9 cellular contexts compared by ENCODE assay signal in the genomic region with DNA sequence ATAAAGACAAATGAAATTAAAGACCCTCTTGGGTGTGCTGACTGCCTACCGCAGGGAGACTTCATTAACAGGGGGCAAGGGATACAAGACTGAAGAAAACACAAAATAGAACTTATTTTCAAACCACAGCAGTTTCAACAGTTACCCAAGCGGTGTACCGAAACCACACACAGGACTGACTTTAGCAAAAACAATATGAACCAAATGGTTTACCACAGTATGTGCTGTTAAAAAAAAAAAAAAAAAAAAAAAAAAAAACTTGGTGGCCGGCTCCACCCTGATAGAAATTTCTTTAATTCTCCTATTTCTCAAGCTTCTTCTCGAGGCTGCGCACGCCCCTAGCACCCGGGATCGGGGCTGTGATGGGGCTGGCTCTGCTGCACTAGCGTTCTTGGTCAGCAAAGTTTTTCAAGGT. TPM values are rescaled to one million over a fixed set of nuclear protein-coding genes. Genes with fewer than 3 reads are reported as not detected.
A peak's percentile ranks its signal among the peaks of the same experiment; 100 is the strongest.
DNase-seq lines count a peak whose midpoint lies in the region; ATAC-seq and TF ChIP-seq lines count a peak whose summit lies in the region.
"Had no signal": no experiment of that assay in that cellular context is flagged by ENCODE, and none has a peak within 500 bp of the region (broad histone marks: within the 10 kb centered on the region; RNA-seq: fewer than 3 reads in every experiment).

No MANE protein-coding gene starts in this region.

- peak overlapping the region; percentile 59 for H3K27ac ChIP-seq in lower lobe of right lung
- H3K27ac ChIP-seq in adrenal gland = peak overlapping the region in 1 of 5 donors; percentile 28

- H3K4me1 ChIP-seq in lower lobe of right lung (peaks cover 56% of the 10 kb centered on the region), adrenal gland (replicated peaks in 1 of 2) (peaks cover 8 to 19% of the 10 kb centered on the region in 2 donors)

- ATAC-seq in HG02642 (IDR thresholded peaks at IDR 0.05; ENCODE audit: poor library complexity, unreplicated experiment) (peak; percentile 34), lower lobe of right lung (peak; percentile 11 to 22)

- DNase-seq in GM06990 (ENCODE audit: extremely low read depth, insufficient read length) = peak; percentile 72
- DNase-seq in T follicular helper cell (ENCODE audit: low read depth) = peak; percentile 54
- peak; percentile 54 for DNase-seq in lower lobe of right lung
- no peak for DNase-seq in adrenal gland
- DNase-seq in nucleus accumbens (lab: John Stamatoyannopoulos, UW) = no peak
- no peak for DNase-seq in HT-29 (ENCODE audit: low spot score)
- no peak for DNase-seq in H7

- H3K4me3 ChIP-seq in GM06990 (replicated peaks; ENCODE audit: low read depth, low read length) (peak overlapping the region; percentile 21), lower lobe of right lung (peak overlapping the region; percentile 18), adrenal gland (no peak overlapping the region), H7 (ENCODE audit: insufficient read depth, low read depth, low read length) (no peak overlapping the region)
- H3K4me3 ChIP-seq: SK-N-MC had no signal

- WGBS in adrenal gland, 4 donors = 73 to 84% (median 80%) methylated on average over 10 of the region's 10 CpGs

- H3K36me3 ChIP-seq in GM06990 (ENCODE audit: control insufficient read depth, insufficient read depth, low read length) (no peaks in the 10 kb centered on the region), lower lobe of right lung (peaks cover 3% of the 10 kb centered on the region), adrenal gland (replicated peaks in 1 of 2) (no peaks in the 10 kb centered on the region), H7 (replicated peaks; ENCODE audit: control insufficient read depth, insufficient read depth, low read length) (no peaks in the 10 kb centered on the region; the same call in none of the 2 replicates)

- H3K27me3 ChIP-seq in GM06990 (replicated peaks; ENCODE audit: control insufficient read depth, insufficient read depth, low read length) (no peaks in the 10 kb centered on the region), lower lobe of right lung (ENCODE audit: low read depth) (no peaks in the 10 kb centered on the region), adrenal gland (no peaks in the 10 kb centered on the region), H7 (ENCODE audit: control insufficient read depth, insufficient read depth, low read length) (no peaks in the 10 kb centered on the region)

- no peak for TF ChIP-seq CTCF in GM06990 (IDR thresholded peaks at IDR 0.05; ENCODE audit: insufficient read depth, low read length, poor library complexity, severe bottlenecking)
- TF ChIP-seq CTCF in lower lobe of right lung (IDR thresholded peaks at IDR 0.05) = no peak
- TF ChIP-seq CTCF in adrenal gland (IDR thresholded peaks at IDR 0.05) = no peak

- intact Hi-C loops in lower lobe of right lung (cut with DNase I) (no loop called here), adrenal gland (cut with DNase I) (no loop called here)

- H3K9me3 ChIP-seq in lower lobe of right lung (no peaks in the 10 kb centered on the region), adrenal gland (replicated peaks in 1 of 3) (no peaks in the 10 kb centered on the region)

- TF ChIP-seq POLR2A in adrenal gland (IDR thresholded peaks at IDR 0.05) = no peak

RNA-seq across cellular contexts. Expression of a gene that starts 42.6 kb away (rescaled TPM):
- total RNA-seq in lower lobe of right lung = 137 TPM
- 10 to 100 TPM in 7 of 8 donors, 1 to 10 TPM in 1; 3.4 to 52.3 (median 27.0) TPM for total RNA-seq in adrenal gland
- 10 to 100 TPM in 1 of 3 donors, 1 to 10 TPM in 2; 7.0 to 29.3 (median 9.6) TPM for polyA plus RNA-seq in adrenal gland
- total RNA-seq in HT-29 (2014; rRNA removed; shearing (Covaris generic)) = 3.5 and 5.9 TPM in 2 replicates
- not detected in 2 replicates for total RNA-seq in H7 (2014; rRNA removed; shearing (Covaris generic))

Comparison
In these comparisons a context has a peak if more than half of its experiments do, and no peak if none do; other contexts are left out.
1. DNase-seq: peak in GM06990 (single experiment), T follicular helper cell (single experiment) and lower lobe of right lung (single experiment); none in adrenal gland (0 of 7), nucleus accumbens (0 of 56), HT-29 (single experiment) and H7 (single experiment).
2. H3K4me3 ChIP-seq: peak in GM06990 (single experiment) and lower lobe of right lung (single experiment); none in adrenal gland (0 of 4) and H7 (single experiment).